In the genomic region with DNA sequence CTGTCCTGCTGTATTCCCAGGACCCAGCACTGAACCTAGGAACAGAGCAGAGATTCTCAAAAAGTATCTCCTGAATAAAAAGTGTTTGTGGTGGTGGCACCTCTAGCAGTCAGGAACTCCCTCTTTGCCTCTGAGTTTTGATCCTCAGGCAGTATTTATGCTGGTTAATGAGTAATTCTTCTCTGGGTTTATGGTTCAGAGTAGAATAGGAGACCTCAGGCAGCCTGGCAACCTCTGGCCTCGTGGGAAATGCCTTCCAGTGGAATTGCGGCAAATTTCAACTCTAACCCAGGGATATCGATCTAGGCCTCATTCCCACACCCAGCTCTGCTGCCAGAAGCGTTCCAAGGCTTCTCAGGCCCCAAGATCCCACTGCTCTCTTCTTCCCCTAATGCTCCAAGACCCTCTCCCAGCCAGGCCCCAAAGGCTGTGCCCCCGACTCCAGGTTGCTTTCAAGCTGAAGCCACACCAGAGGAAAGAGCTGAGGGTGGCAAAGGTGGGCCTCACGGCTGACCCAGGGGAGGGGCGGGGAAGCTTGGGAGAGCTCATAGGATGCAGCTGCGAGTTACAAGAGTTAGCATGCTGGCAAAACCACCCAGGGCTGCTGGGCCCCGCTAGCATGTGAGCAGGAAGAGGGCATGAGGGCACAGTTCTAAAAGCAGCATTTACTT, we compare ENCODE assay signal across 23 cellular contexts. TPM values are rescaled to one million over a fixed set of nuclear protein-coding genes. Genes with fewer than 3 reads are reported as not detected.
DNase-seq lines count a peak whose midpoint lies in the region; ATAC-seq and TF ChIP-seq lines count a peak whose summit lies in the region.
"Had no signal": no experiment of that assay in that cellular context is flagged by ENCODE, and none has a peak within 500 bp of the region (broad histone marks: within the 10 kb centered on the region; RNA-seq: fewer than 3 reads in every experiment).

No MANE protein-coding gene starts in this region.

- H3K36me3 Mint-ChIP-seq in CD8-positive, alpha-beta T cell = peaks cover 61% of the 10 kb centered on the region

- peaks cover 0 to 25% (median 5%) of the 10 kb centered on the region in 3 donors for H3K4me1 ChIP-seq in esophagus squamous epithelium
- peaks cover 42% of the 10 kb centered on the region for H3K4me1 ChIP-seq in mucosa of stomach (ENCODE audit: control insufficient read depth, insufficient read depth, low read length)
- no peaks in the 10 kb centered on the region for H3K4me1 ChIP-seq in upper lobe of right lung
- no peaks in the 10 kb centered on the region for H3K4me1 ChIP-seq in CD8-positive, alpha-beta T cell (ENCODE audit: insufficient read depth, low read length)
- H3K4me1 ChIP-seq: BE2C, breast epithelium, sigmoid colon, SJSA1 had no signal

- POLR2A ChIA-PET in CD8-positive, alpha-beta T cell (lab: Charles Lee) = no interaction called here

- H3K27ac ChIP-seq in esophagus squamous epithelium (peak overlapping the region in 3 of 4 donors; percentile 56 to 72 (median 63)), upper lobe of right lung (no peak overlapping the region)
- no peak overlapping the region for H3K27ac ChIP-seq in CD8-positive, alpha-beta T cell (ENCODE audit: low read depth, low read length)
- H3K27ac ChIP-seq: breast epithelium, sigmoid colon, SJSA1 had no signal

- H3K27me3 Mint-ChIP-seq in CD8-positive, alpha-beta T cell (ENCODE audit: low read depth) = no peaks in the 10 kb centered on the region

- no peak overlapping the region for H3K4me3 Mint-ChIP-seq in CD8-positive, alpha-beta T cell
- H3K4me3 Mint-ChIP-seq: stimulated activated effector memory CD8-positive, alpha-beta T cell treated with anti-CD3 and anti-CD28 coated beads, Interleukin-12 subunit alpha, Interleukin-12 subunit beta, amount 100 ng/mL, for 72 hours; T-helper 1 cell treated with Interleukin-12 subunit alpha and Interleukin-12 subunit beta and Interleukin-4 antibody, amounts not matched to agents 30 μg/mL and 1 μg/mL, for 36 hours had no signal

- intact Hi-C loops in esophagus squamous epithelium (cut with DNase I) (no loop called here), upper lobe of right lung (cut with DNase I) (no loop called here)
- intact Hi-C loops in CD8-positive, alpha-beta T cell (cut with DNase I, micrococcal nuclease) = no loop called here

- H3K9me3 ChIP-seq in esophagus squamous epithelium = no peaks in the 10 kb centered on the region
- no peaks in the 10 kb centered on the region for H3K9me3 ChIP-seq in mucosa of stomach (ENCODE audit: control insufficient read depth, low read length)
- no peaks in the 10 kb centered on the region for H3K9me3 ChIP-seq in upper lobe of right lung
- no peaks in the 10 kb centered on the region for H3K9me3 ChIP-seq in MG63
- no peaks in the 10 kb centered on the region for H3K9me3 ChIP-seq in CD8-positive, alpha-beta T cell (ENCODE audit: low read length)
- H3K9me3 ChIP-seq: adrenal gland, BE2C, breast epithelium, sigmoid colon, SJSA1 had no signal

- no peaks in the 10 kb centered on the region for H3K4me1 Mint-ChIP-seq in CD8-positive, alpha-beta T cell (ENCODE audit: low read depth)
- H3K4me1 Mint-ChIP-seq: stimulated activated effector memory CD8-positive, alpha-beta T cell treated with anti-CD3 and anti-CD28 coated beads, Interleukin-12 subunit alpha, Interleukin-12 subunit beta, amount 100 ng/mL, for 72 hours had no signal

- H3K4me3 ChIP-seq in esophagus squamous epithelium (no peak overlapping the region), mucosa of stomach (ENCODE audit: low read length) (no peak overlapping the region), upper lobe of right lung (no peak overlapping the region), MG63 (no peak overlapping the region)
- H3K4me3 ChIP-seq in CD8-positive, alpha-beta T cell (ENCODE audit: low read depth, low read length) = no peak overlapping the region
- H3K4me3 ChIP-seq: adrenal gland, breast epithelium, sigmoid colon, SJSA1 had no signal

- WGBS in esophagus squamous epithelium, 2 donors = 72 to 82% methylated on average over 6 to 7 of the region's 9 CpGs

- H3K9me3 Mint-ChIP-seq in CD8-positive, alpha-beta T cell = no peaks in the 10 kb centered on the region
- H3K9me3 Mint-ChIP-seq: stimulated activated effector memory CD8-positive, alpha-beta T cell treated with anti-CD3 and anti-CD28 coated beads, Interleukin-12 subunit alpha, Interleukin-12 subunit beta, amount 100 ng/mL, for 72 hours; T-helper 1 cell treated with Interleukin-12 subunit alpha and Interleukin-12 subunit beta and Interleukin-4 antibody, amounts not matched to agents 30 μg/mL and 1 μg/mL, for 36 hours had no signal

- ATAC-seq in upper lobe of right lung = no peak
- ATAC-seq in HG03469 (IDR thresholded peaks at IDR 0.05; ENCODE audit: unreplicated experiment) = no peak
- no peak for ATAC-seq in CD8-positive, alpha-beta T cell
- ATAC-seq: left ventricle myocardium superior; Panc1; stimulated activated effector memory CD8-positive, alpha-beta T cell treated with anti-CD3 and anti-CD28 coated beads, Interleukin-12 subunit alpha, Interleukin-12 subunit beta, amount 100 ng/mL, for 72 hours had no signal

- TF ChIP-seq POLR2A in esophagus squamous epithelium (IDR thresholded peaks at IDR 0.05) = no peak

- no peaks in the 10 kb centered on the region for H3K27me3 ChIP-seq in esophagus squamous epithelium
- no peaks in the 10 kb centered on the region for H3K27me3 ChIP-seq in mucosa of stomach (ENCODE audit: control insufficient read depth, insufficient read depth, low read length)
- H3K27me3 ChIP-seq in upper lobe of right lung = no peaks in the 10 kb centered on the region
- H3K27me3 ChIP-seq in MG63 = no peaks in the 10 kb centered on the region
- H3K27me3 ChIP-seq in CD8-positive, alpha-beta T cell (ENCODE audit: insufficient read depth, low read length) = no peaks in the 10 kb centered on the region
- H3K27me3 ChIP-seq: adrenal gland, BE2C, breast epithelium, sigmoid colon, SJSA1 had no signal

- no peak overlapping the region for H3K27ac Mint-ChIP-seq in CD8-positive, alpha-beta T cell
- H3K27ac Mint-ChIP-seq: stimulated activated effector memory CD8-positive, alpha-beta T cell treated with anti-CD3 and anti-CD28 coated beads, Interleukin-12 subunit alpha, Interleukin-12 subunit beta, amount 100 ng/mL, for 72 hours; T-helper 1 cell treated with Interleukin-12 subunit alpha and Interleukin-12 subunit beta and Interleukin-4 antibody, amounts not matched to agents 30 μg/mL and 1 μg/mL, for 36 hours had no signal

- DNase-seq in HuH-7 (ENCODE audit: low spot score) = peak; percentile 87
- DNase-seq in esophagus squamous epithelium (lab: John Stamatoyannopoulos, UW) = no peak
- DNase-seq in upper lobe of right lung = peak; percentile 37
- no peak for DNase-seq in MG63
- DNase-seq in CD8-positive, alpha-beta T cell = no peak
- DNase-seq: activated CD8-positive, alpha-beta memory T cell treated with anti-CD3 and anti-CD28 coated beads, Interleukin-2, amount 50 U/mL, for 4 hours; adrenal gland; BE2C; KBM-7; left ventricle myocardium superior; MV-4-11; NCI-H187; NCI-H2227 treated with DMSO at 0.1 percent for 48 hours; NCI-H774; sigmoid colon had no signal

- peaks cover 38 to 69% (median 38%) of the 10 kb centered on the region in 3 donors for H3K36me3 ChIP-seq in esophagus squamous epithelium
- H3K36me3 ChIP-seq in mucosa of stomach (ENCODE audit: control insufficient read depth, insufficient read depth, low read length) = peaks cover 19% of the 10 kb centered on the region
- peaks cover 60% of the 10 kb centered on the region for H3K36me3 ChIP-seq in upper lobe of right lung
- no peaks in the 10 kb centered on the region for H3K36me3 ChIP-seq in MG63
- H3K36me3 ChIP-seq in CD8-positive, alpha-beta T cell (ENCODE audit: insufficient read depth, low read length) = peaks cover 18% of the 10 kb centered on the region

- CTCF ChIA-PET in CD8-positive, alpha-beta T cell (lab: Charles Lee) = interaction anchor here (1.5 kb wide), 1 partner anchor 14 kb away, joined by 8 read pairs; a partner anchor contains a TSS

- no peak for TF ChIP-seq CTCF in esophagus squamous epithelium (IDR thresholded peaks at IDR 0.05)
- no peak for TF ChIP-seq CTCF in upper lobe of right lung (IDR thresholded peaks at IDR 0.05)
- TF ChIP-seq CTCF in CD8-positive, alpha-beta T cell (IDR thresholded peaks at IDR 0.05) = no peak

- H3K9ac ChIP-seq in mucosa of stomach (ENCODE audit: low read length) = peak overlapping the region; percentile 47

RNA-seq across cellular contexts. Expression of a gene that starts 10.9 kb away (rescaled TPM):
- total RNA-seq in esophagus squamous epithelium (10 to 100 TPM; 35.9 to 84.2 (median 46.4) TPM), upper lobe of right lung (10.4 TPM)
- total RNA-seq in MG63 (2014; rRNA removed; shearing (Covaris generic); ENCODE audit: low replicate concordance) = 7.6 and 11.5 TPM in 2 replicates
- 10 to 100 TPM; 10.2 to 11.0 TPM for total RNA-seq in CD8-positive, alpha-beta T cell

RNA-seq across cellular contexts. Expression of a gene that starts 13.4 kb away (rescaled TPM):
- total RNA-seq in esophagus squamous epithelium (10 to 100 TPM; 19.1 to 52.0 (median 33.5) TPM), upper lobe of right lung (37.7 TPM)
- 14.8 and 17.0 TPM in 2 replicates for total RNA-seq in MG63 (2014; rRNA removed; shearing (Covaris generic); ENCODE audit: low replicate concordance)
- 10 to 100 TPM; 11.2 to 11.5 TPM for total RNA-seq in CD8-positive, alpha-beta T cell

RNA-seq across cellular contexts. Expression of a gene that starts 22.8 kb away (rescaled TPM):
- total RNA-seq in esophagus squamous epithelium (10 to 100 TPM; 16.6 to 61.4 (median 51.9) TPM), upper lobe of right lung (31.0 TPM)
- 81.1 and 97.9 TPM in 2 replicates for total RNA-seq in MG63 (2014; rRNA removed; shearing (Covaris generic); ENCODE audit: low replicate concordance)
- total RNA-seq in CD8-positive, alpha-beta T cell = 10 to 100 TPM; 77.4 to 79.3 TPM

RNA-seq across cellular contexts. Expression of a gene that starts 22.9 kb away (rescaled TPM):
- total RNA-seq in esophagus squamous epithelium = under 1 TPM; 0.32 to 0.79 (median 0.38) TPM
- total RNA-seq in upper lobe of right lung = not detected
- total RNA-seq in MG63 (2014; rRNA removed; shearing (Covaris generic); ENCODE audit: low replicate concordance) = 0.33 TPM in 1 of 2 replicates, not detected in the other
- under 1 TPM; 0.61 to 0.73 TPM for total RNA-seq in CD8-positive, alpha-beta T cell

RNA-seq across cellular contexts. Expression of a gene that starts 38.4 kb away (rescaled TPM):
- total RNA-seq in esophagus squamous epithelium = 10 to 100 TPM; 18.1 to 50.1 (median 37.6) TPM
- 10.8 TPM for total RNA-seq in upper lobe of right lung
- total RNA-seq in MG63 (2014; rRNA removed; shearing (Covaris generic); ENCODE audit: low replicate concordance) = not detected in 2 replicates
- not detected for total RNA-seq in CD8-positive, alpha-beta T cell
- total RNA-seq: osteoblast, SJSA1 had no signal

Comparison
In these comparisons a context has a peak if more than half of its experiments do, and no peak if none do; other contexts are left out.
1. DNase-seq: peak in HuH-7 (single experiment) and upper lobe of right lung (single experiment); none in esophagus squamous epithelium (single experiment), MG63 (single experiment) and CD8-positive, alpha-beta T cell (0 of 7).
2. H3K27ac ChIP-seq: peak in esophagus squamous epithelium (3 of 4); none in upper lobe of right lung (single experiment) and CD8-positive, alpha-beta T cell (single experiment).